In the genomic region with DNA sequence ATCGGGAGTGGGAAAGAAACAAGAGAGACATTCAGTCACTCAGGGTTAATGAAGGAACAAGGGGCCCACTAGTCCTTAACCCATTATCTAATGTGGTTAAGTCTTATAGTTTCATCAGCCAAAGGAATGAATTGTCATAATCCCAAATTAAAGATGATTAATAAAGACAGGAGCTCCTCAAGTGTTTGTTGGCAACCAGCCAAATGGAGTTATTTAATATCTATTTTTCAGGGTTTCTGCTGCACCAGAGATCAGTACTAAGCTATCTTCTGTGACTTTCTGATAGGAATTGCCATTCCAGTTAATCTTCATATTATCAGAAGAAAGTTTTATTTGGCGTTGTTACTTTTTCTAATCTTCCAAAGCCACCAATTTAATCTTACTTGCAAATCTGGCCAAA, we compare ENCODE assay signal across 25 cellular contexts.
"Had no signal": no experiment of that assay in that cellular context is flagged by ENCODE, and none has a peak within 500 bp of the region (broad histone marks: within the 10 kb centered on the region; RNA-seq: fewer than 3 reads in every experiment).

No MANE protein-coding gene starts in this region.

- DNase-seq: activated CD4-positive, alpha-beta memory T cell treated with anti-CD3 and anti-CD28 coated beads, Interleukin-2, amount 10 ng/mL, durations not matched to agents 7 days and 5 days; activated effector memory CD4-positive, alpha-beta T cell treated with Interleukin-2 at 50 U/mL for 16 hours; activated naive CD4-positive, alpha-beta T cell treated with anti-CD3 and anti-CD28 coated beads for 36 hours; activated naive CD8-positive, alpha-beta T cell treated with anti-CD3 and anti-CD28 coated beads, Interleukin-2, amount 10 ng/mL, durations not matched to agents 7 days and 5 days; activated T-cell treated with anti-CD3 and anti-CD28 coated beads, Interleukin-2, amount 50 U/mL, for 72 hours; amniotic stem cell; cortex of kidney; heart right ventricle; left colon; mucosa of descending colon; naive B cell; sigmoid colon; stimulated activated CD4-positive, alpha-beta T cell treated with anti-CD3 and anti-CD28 coated beads, Interleukin-2, amount 100 ng/mL, for 48 hours; stimulated activated CD8-positive, alpha-beta memory T cell treated with anti-CD3 and anti-CD28 coated beads, Interleukin-4, amount 100 ng/mL, for 48 hours; stimulated activated naive CD4-positive, alpha-beta T cell; T1000 had no signal

- H3K4me3 ChIP-seq: breast epithelium, heart right ventricle, mucosa of descending colon, sigmoid colon, thoracic aorta had no signal

- H3K27ac Mint-ChIP-seq: activated CD4-positive, alpha-beta memory T cell treated with anti-CD3 and anti-CD28 coated beads, Interleukin-2, amount 10 ng/mL, durations not matched to agents 7 days and 5 days; activated CD4-positive, alpha-beta T cell treated with anti-CD3 and anti-CD28 coated beads, Interleukin-2, amount 10 ng/mL, durations not matched to agents 24 days and 14 days; activated naive CD4-positive, alpha-beta T cell treated with anti-CD3 and anti-CD28 coated beads for 36 hours; activated naive CD8-positive, alpha-beta T cell treated with anti-CD3 and anti-CD28 coated beads, Interleukin-2, amount 10 ng/mL, durations not matched to agents 7 days and 5 days; activated T-cell treated with anti-CD3 and anti-CD28 coated beads, Interleukin-2, amount 50 U/mL, for 72 hours; memory B cell; T-helper 1 cell treated with Interleukin-12 subunit alpha and Interleukin-12 subunit beta and Interleukin-4 antibody, amounts not matched to agents 30 μg/mL and 1 μg/mL, for 36 hours; type B pancreatic cell had no signal

- H3K79me2 ChIP-seq: parathyroid adenoma had no signal

- H3K27ac ChIP-seq: breast epithelium, heart right ventricle, parathyroid adenoma, sigmoid colon, thoracic aorta had no signal

- H3K9me3 ChIP-seq: breast epithelium, mucosa of descending colon, sigmoid colon, thoracic aorta had no signal

- H3K4me1 Mint-ChIP-seq: activated CD4-positive, alpha-beta memory T cell treated with anti-CD3 and anti-CD28 coated beads, Interleukin-2, amount 10 ng/mL, durations not matched to agents 7 days and 5 days; activated CD4-positive, alpha-beta T cell treated with anti-CD3 and anti-CD28 coated beads, Interleukin-2, amount 10 ng/mL, durations not matched to agents 24 days and 14 days; activated naive CD8-positive, alpha-beta T cell treated with anti-CD3 and anti-CD28 coated beads, Interleukin-2, amount 10 ng/mL, durations not matched to agents 7 days and 5 days; memory B cell; naive B cell had no signal

- H2AFZ ChIP-seq: parathyroid adenoma had no signal

- H3K36me3 Mint-ChIP-seq: memory B cell, type B pancreatic cell had no signal

- H3K9me3 Mint-ChIP-seq: activated CD4-positive, alpha-beta memory T cell treated with anti-CD3 and anti-CD28 coated beads, Interleukin-2, amount 10 ng/mL, durations not matched to agents 7 days and 5 days; activated CD4-positive, alpha-beta T cell treated with anti-CD3 and anti-CD28 coated beads, Interleukin-2, amount 10 ng/mL, durations not matched to agents 24 days and 14 days; activated naive CD4-positive, alpha-beta T cell treated with anti-CD3 and anti-CD28 coated beads for 36 hours; activated naive CD8-positive, alpha-beta T cell treated with anti-CD3 and anti-CD28 coated beads, Interleukin-2, amount 10 ng/mL, durations not matched to agents 7 days and 5 days; activated T-cell treated with anti-CD3 and anti-CD28 coated beads, Interleukin-2, amount 50 U/mL, for 72 hours; memory B cell; T-helper 1 cell treated with Interleukin-12 subunit alpha and Interleukin-12 subunit beta and Interleukin-4 antibody, amounts not matched to agents 30 μg/mL and 1 μg/mL, for 36 hours had no signal

- H3K9ac ChIP-seq: parathyroid adenoma had no signal

- H3K4me1 ChIP-seq: breast epithelium, parathyroid adenoma had no signal

- FAIRE-seq: keratinocyte had no signal

- H3K4me3 Mint-ChIP-seq: activated CD4-positive, alpha-beta memory T cell treated with anti-CD3 and anti-CD28 coated beads, Interleukin-2, amount 10 ng/mL, durations not matched to agents 7 days and 5 days; activated CD4-positive, alpha-beta T cell treated with anti-CD3 and anti-CD28 coated beads, Interleukin-2, amount 10 ng/mL, durations not matched to agents 24 days and 14 days; activated naive CD4-positive, alpha-beta T cell treated with anti-CD3 and anti-CD28 coated beads for 36 hours; activated naive CD8-positive, alpha-beta T cell treated with anti-CD3 and anti-CD28 coated beads, Interleukin-2, amount 10 ng/mL, durations not matched to agents 7 days and 5 days; activated T-cell treated with anti-CD3 and anti-CD28 coated beads, Interleukin-2, amount 50 U/mL, for 72 hours; memory B cell; naive B cell; T-helper 1 cell treated with Interleukin-12 subunit alpha and Interleukin-12 subunit beta and Interleukin-4 antibody, amounts not matched to agents 30 μg/mL and 1 μg/mL, for 36 hours; type B pancreatic cell had no signal

- H3K27me3 Mint-ChIP-seq: activated CD4-positive, alpha-beta T cell treated with anti-CD3 and anti-CD28 coated beads, Interleukin-2, amount 10 ng/mL, durations not matched to agents 24 days and 14 days; memory B cell; type B pancreatic cell had no signal

- H3K36me3 ChIP-seq: breast epithelium, heart right ventricle, sigmoid colon, thoracic aorta had no signal

- H3K27me3 ChIP-seq: breast epithelium, heart right ventricle, sigmoid colon had no signal

- ATAC-seq: activated CD4-positive, CD25-positive, alpha-beta regulatory T cell treated with anti-CD3 and anti-CD28 coated beads, Interleukin-2, amount 50 U/mL, for 24 hours; activated T-cell treated with anti-CD3 and anti-CD28 coated beads, Interleukin-2, amount 50 U/mL, for 72 hours; heart right ventricle; mucosa of descending colon had no signal
